ENCODE assay signal across 20 cellular contexts in genomic region chr16:15031596-15031995, GRCh38. TPM values are rescaled to one million over a fixed set of nuclear protein-coding genes. Genes with fewer than 3 reads are reported as not detected.
A peak's percentile ranks its signal among the peaks of the same experiment; 100 is the strongest.
DNase-seq lines count a peak whose midpoint lies in the region; ATAC-seq, FAIRE-seq and TF ChIP-seq lines count a peak whose summit lies in the region.
"Had no signal": no experiment of that assay in that cellular context is flagged by ENCODE, and none has a peak within 500 bp of the region (broad histone marks: within the 10 kb centered on the region; RNA-seq: fewer than 3 reads in every experiment).

No MANE protein-coding gene starts in this region.

- H3K27me3 ChIP-seq in CD8-positive, alpha-beta T cell (ENCODE audit: insufficient read depth, low read length), result no peaks in the 10 kb centered on the region
- H3K27me3 ChIP-seq: testis had no signal

- CTCF ChIA-PET in activated CD8-positive, alpha-beta memory T cell treated with anti-CD3 and anti-CD28 coated beads, Interleukin-2, amount 10 ng/mL, durations not matched to agents 7 days and 5 days (lab: Charles Lee), result interaction anchor here (1.0 kb wide), 1 partner anchor 13 kb away, joined by 7 read pairs; no protein-coding TSS in a partner anchor
- CTCF ChIA-PET in CD8-positive, alpha-beta T cell (lab: Charles Lee), result interaction anchor here (1.0 kb wide), 1 partner anchor 19 kb away, joined by 3 read pairs; no protein-coding TSS in a partner anchor

- FAIRE-seq in H54 (lab: Jason Lieb, UNC), result no peak
- FAIRE-seq: endometrium had no signal

- H3K36me3 ChIP-seq in CD8-positive, alpha-beta T cell (ENCODE audit: insufficient read depth, low read length), result peaks cover 50% of the 10 kb centered on the region

- no peak for DNase-seq in activated CD8-positive, alpha-beta memory T cell treated with anti-CD3 and anti-CD28 coated beads, Interleukin-2, amount 10 ng/mL, durations not matched to agents 7 days and 5 days
- DNase-seq in activated CD8-positive, alpha-beta memory T cell treated with anti-CD3 and anti-CD28 coated beads, Interleukin-2, amount 50 U/mL, for 4 hours, result no peak
- DNase-seq in CD8-positive, alpha-beta T cell, result peak in 1 of 7 experiments; percentile 43
- DNase-seq in natural killer cell treated with Interleukin-12 subunit alpha and Interleukin-12 subunit beta and Interleukin-15 and Interleukin-18, amount 100 ng/mL, for 72 hours (ENCODE audit: low spot score), result no peak
- DNase-seq in HK-2 (ENCODE audit: unreplicated experiment) (no peak), H54 (ENCODE audit: insufficient read length, low spot score) (no peak)
- DNase-seq: ACHN, DND-41, HFFc6, left ventricle myocardium inferior, mucosa of descending colon, NCI-H1048, NCI-H2029 treated with DMSO at 0.1 percent for 48 hours, nucleus accumbens, testis had no signal

- no peaks in the 10 kb centered on the region for H3K9me3 Mint-ChIP-seq in activated CD8-positive, alpha-beta memory T cell treated with anti-CD3 and anti-CD28 coated beads, Interleukin-2, amount 10 ng/mL, durations not matched to agents 7 days and 5 days (ENCODE audit: low read depth)
- H3K9me3 Mint-ChIP-seq in CD8-positive, alpha-beta T cell, result no peaks in the 10 kb centered on the region
- no peaks in the 10 kb centered on the region for H3K9me3 Mint-ChIP-seq in activated T-helper 17 cell treated with anti-CD3 and anti-CD28 coated beads, Interleukin-2, amount 50 U/mL, for 72 hours
- H3K9me3 Mint-ChIP-seq in natural killer cell treated with Interleukin-12 subunit alpha and Interleukin-12 subunit beta and Interleukin-15 and Interleukin-18, amount 100 ng/mL, for 72 hours, result no peaks in the 10 kb centered on the region
- H3K9me3 Mint-ChIP-seq: activated T-helper 2 cell treated with anti-CD3 and anti-CD28 coated beads, Interferon-gamma antibody, Interleukin-2, Interleukin-4, amounts not matched to agents 10 μg/mL and 5 μg/mL and 100 μg/mL, durations not matched to agents 14 hours and 24 hours and 36 hours; HFFc6; stimulated activated memory B cell treated with anti-CD40 and anti-IgM and Interleukin-4, amounts not matched to agents 10 μg/mL and 1 μg/mL and 100 μg/mL, for 72 hours had no signal

- intact Hi-C loops in CD8-positive, alpha-beta T cell (cut with DNase I, micrococcal nuclease), result no loop called here

- no peak for TF ChIP-seq POLR2A in H54 (IDR thresholded peaks at IDR 0.05; ENCODE audit: low read depth, low read length)

- no peak for TF ChIP-seq CTCF in CD8-positive, alpha-beta T cell (IDR thresholded peaks at IDR 0.05)

- H3K27ac Mint-ChIP-seq in activated CD8-positive, alpha-beta memory T cell treated with anti-CD3 and anti-CD28 coated beads, Interleukin-2, amount 10 ng/mL, durations not matched to agents 7 days and 5 days, result peak overlapping the region; percentile 26
- peak overlapping the region; percentile 72 for H3K27ac Mint-ChIP-seq in CD8-positive, alpha-beta T cell
- H3K27ac Mint-ChIP-seq in activated T-helper 17 cell treated with anti-CD3 and anti-CD28 coated beads, Interleukin-2, amount 50 U/mL, for 72 hours, result peak overlapping the region; percentile 79
- H3K27ac Mint-ChIP-seq in natural killer cell treated with Interleukin-12 subunit alpha and Interleukin-12 subunit beta and Interleukin-15 and Interleukin-18, amount 100 ng/mL, for 72 hours, result peak overlapping the region; percentile 79 to 82
- H3K27ac Mint-ChIP-seq: activated T-helper 2 cell treated with anti-CD3 and anti-CD28 coated beads, Interferon-gamma antibody, Interleukin-2, Interleukin-4, amounts not matched to agents 10 μg/mL and 5 μg/mL and 100 μg/mL, durations not matched to agents 14 hours and 24 hours and 36 hours; HFFc6; stimulated activated memory B cell treated with anti-CD40 and anti-IgM and Interleukin-4, amounts not matched to agents 10 μg/mL and 1 μg/mL and 100 μg/mL, for 72 hours had no signal

- H3K27me3 Mint-ChIP-seq in activated CD8-positive, alpha-beta memory T cell treated with anti-CD3 and anti-CD28 coated beads, Interleukin-2, amount 10 ng/mL, durations not matched to agents 7 days and 5 days, result no peaks in the 10 kb centered on the region
- no peaks in the 10 kb centered on the region for H3K27me3 Mint-ChIP-seq in CD8-positive, alpha-beta T cell (ENCODE audit: low read depth)
- H3K27me3 Mint-ChIP-seq in activated T-helper 17 cell treated with anti-CD3 and anti-CD28 coated beads, Interleukin-2, amount 50 U/mL, for 72 hours, result no peaks in the 10 kb centered on the region
- no peaks in the 10 kb centered on the region for H3K27me3 Mint-ChIP-seq in natural killer cell treated with Interleukin-12 subunit alpha and Interleukin-12 subunit beta and Interleukin-15 and Interleukin-18, amount 100 ng/mL, for 72 hours
- H3K27me3 Mint-ChIP-seq: stimulated activated memory B cell treated with anti-CD40 and anti-IgM and Interleukin-4, amounts not matched to agents 10 μg/mL and 1 μg/mL and 100 μg/mL, for 72 hours had no signal

- H3K36me3 Mint-ChIP-seq in activated CD8-positive, alpha-beta memory T cell treated with anti-CD3 and anti-CD28 coated beads, Interleukin-2, amount 10 ng/mL, durations not matched to agents 7 days and 5 days, result peaks cover 33% of the 10 kb centered on the region
- H3K36me3 Mint-ChIP-seq in CD8-positive, alpha-beta T cell, result peaks cover 85% of the 10 kb centered on the region
- peaks cover 86% of the 10 kb centered on the region for H3K36me3 Mint-ChIP-seq in activated T-helper 17 cell treated with anti-CD3 and anti-CD28 coated beads, Interleukin-2, amount 50 U/mL, for 72 hours (ENCODE audit: low read depth)
- peaks cover 14% of the 10 kb centered on the region for H3K36me3 Mint-ChIP-seq in natural killer cell treated with Interleukin-12 subunit alpha and Interleukin-12 subunit beta and Interleukin-15 and Interleukin-18, amount 100 ng/mL, for 72 hours

- H3K4me3 ChIP-seq in CD8-positive, alpha-beta T cell (ENCODE audit: low read depth, low read length), result no peak overlapping the region
- H3K4me3 ChIP-seq: left ventricle myocardium inferior, mucosa of descending colon, testis had no signal

- POLR2A ChIA-PET in CD8-positive, alpha-beta T cell (lab: Charles Lee), result interaction anchor here (1.1 kb wide), 1 partner anchor 12 kb away, joined by 3 read pairs; no protein-coding TSS in a partner anchor

- ATAC-seq in activated CD8-positive, alpha-beta memory T cell treated with anti-CD3 and anti-CD28 coated beads, Interleukin-2, amount 10 ng/mL, durations not matched to agents 7 days and 5 days, result no peak
- no peak for ATAC-seq in CD8-positive, alpha-beta T cell
- ATAC-seq in activated T-helper 17 cell treated with anti-CD3 and anti-CD28 coated beads, Interleukin-2, amount 50 U/mL, for 72 hours (replicated peaks), result no peak
- no peak for ATAC-seq in natural killer cell treated with Interleukin-12 subunit alpha and Interleukin-12 subunit beta and Interleukin-15 and Interleukin-18, amount 100 ng/mL, for 72 hours
- ATAC-seq in esophagus mucosa, result no peak
- ATAC-seq: mucosa of descending colon; stimulated activated memory B cell treated with anti-CD40 and anti-IgM and Interleukin-4, amounts not matched to agents 10 μg/mL and 1 μg/mL and 100 μg/mL, for 72 hours had no signal

- H3K4me1 ChIP-seq in CD8-positive, alpha-beta T cell (ENCODE audit: insufficient read depth, low read length), result peaks cover 21% of the 10 kb centered on the region

- H3K4me1 Mint-ChIP-seq in activated CD8-positive, alpha-beta memory T cell treated with anti-CD3 and anti-CD28 coated beads, Interleukin-2, amount 10 ng/mL, durations not matched to agents 7 days and 5 days, result peaks cover 14% of the 10 kb centered on the region
- peaks cover 16% of the 10 kb centered on the region for H3K4me1 Mint-ChIP-seq in CD8-positive, alpha-beta T cell (ENCODE audit: low read depth)
- peaks cover 13% of the 10 kb centered on the region for H3K4me1 Mint-ChIP-seq in activated T-helper 17 cell treated with anti-CD3 and anti-CD28 coated beads, Interleukin-2, amount 50 U/mL, for 72 hours
- peaks cover 14 to 19% of the 10 kb centered on the region in 2 donors for H3K4me1 Mint-ChIP-seq in natural killer cell treated with Interleukin-12 subunit alpha and Interleukin-12 subunit beta and Interleukin-15 and Interleukin-18, amount 100 ng/mL, for 72 hours (ENCODE audit: low read depth in 2 of 2)
- H3K4me1 Mint-ChIP-seq: stimulated activated memory B cell treated with anti-CD40 and anti-IgM and Interleukin-4, amounts not matched to agents 10 μg/mL and 1 μg/mL and 100 μg/mL, for 72 hours had no signal

- no peak overlapping the region for H3K4me3 Mint-ChIP-seq in activated CD8-positive, alpha-beta memory T cell treated with anti-CD3 and anti-CD28 coated beads, Interleukin-2, amount 10 ng/mL, durations not matched to agents 7 days and 5 days
- no peak overlapping the region for H3K4me3 Mint-ChIP-seq in CD8-positive, alpha-beta T cell
- no peak overlapping the region for H3K4me3 Mint-ChIP-seq in activated T-helper 17 cell treated with anti-CD3 and anti-CD28 coated beads, Interleukin-2, amount 50 U/mL, for 72 hours
- peak overlapping the region; percentile 47 for H3K4me3 Mint-ChIP-seq in natural killer cell treated with Interleukin-12 subunit alpha and Interleukin-12 subunit beta and Interleukin-15 and Interleukin-18, amount 100 ng/mL, for 72 hours
- H3K4me3 Mint-ChIP-seq: HFFc6; stimulated activated memory B cell treated with anti-CD40 and anti-IgM and Interleukin-4, amounts not matched to agents 10 μg/mL and 1 μg/mL and 100 μg/mL, for 72 hours had no signal

- H3K9me3 ChIP-seq in CD8-positive, alpha-beta T cell (ENCODE audit: low read length), result no peaks in the 10 kb centered on the region
- H3K9me3 ChIP-seq: left ventricle myocardium inferior, mucosa of descending colon, testis had no signal

- no peak overlapping the region for H3K27ac ChIP-seq in CD8-positive, alpha-beta T cell (ENCODE audit: low read depth, low read length)
- H3K27ac ChIP-seq: left ventricle myocardium inferior, testis had no signal

RNA-seq across cellular contexts. Expression of gene NTAN1, which starts 24.3 kb away (rescaled TPM):
- total RNA-seq in activated CD8-positive, alpha-beta memory T cell treated with anti-CD3 and anti-CD28 coated beads, Interleukin-2, amount 10 ng/mL, durations not matched to agents 7 days and 5 days, result 10 to 100 TPM; 44.3 to 44.9 TPM
- 10 to 100 TPM; 22.8 to 23.3 TPM for total RNA-seq in CD8-positive, alpha-beta T cell
- total RNA-seq in activated T-helper 17 cell treated with anti-CD3 and anti-CD28 coated beads, Interleukin-2, amount 50 U/mL, for 72 hours, result 10 to 100 TPM; 60.0 to 60.3 TPM
- 10 to 100 TPM; 20.3 to 22.5 TPM for total RNA-seq in natural killer cell treated with Interleukin-12 subunit alpha and Interleukin-12 subunit beta and Interleukin-15 and Interleukin-18, amount 100 ng/mL, for 72 hours
- 23.9 TPM for total RNA-seq in esophagus mucosa

RNA-seq across cellular contexts. Expression of gene PDXDC1, which starts 56.8 kb away (rescaled TPM):
- 10 to 100 TPM; 47.0 to 58.7 TPM for total RNA-seq in activated CD8-positive, alpha-beta memory T cell treated with anti-CD3 and anti-CD28 coated beads, Interleukin-2, amount 10 ng/mL, durations not matched to agents 7 days and 5 days
- total RNA-seq in CD8-positive, alpha-beta T cell, result 10 to 100 TPM; 89.5 to 96.3 TPM
- total RNA-seq in activated T-helper 17 cell treated with anti-CD3 and anti-CD28 coated beads, Interleukin-2, amount 50 U/mL, for 72 hours, result 10 to 100 TPM; 49.8 to 60.8 TPM
- 10 to 100 TPM; 68.9 to 70.2 TPM for total RNA-seq in natural killer cell treated with Interleukin-12 subunit alpha and Interleukin-12 subunit beta and Interleukin-15 and Interleukin-18, amount 100 ng/mL, for 72 hours
- 54.5 TPM for total RNA-seq in esophagus mucosa

Comparison
In these comparisons a context has a peak if more than half of its experiments do, and no peak if none do; other contexts are left out.
1. H3K27ac Mint-ChIP-seq: peak in every context shown above with its lines; median percentile 80 in natural killer cell treated with Interleukin-12 subunit alpha and Interleukin-12 subunit beta and Interleukin-15 and Interleukin-18, amount 100 ng/mL, for 72 hours; 79 in activated T-helper 17 cell treated with anti-CD3 and anti-CD28 coated beads, Interleukin-2, amount 50 U/mL, for 72 hours; 72 in CD8-positive, alpha-beta T cell; 26 in activated CD8-positive, alpha-beta memory T cell treated with anti-CD3 and anti-CD28 coated beads, Interleukin-2, amount 10 ng/mL, durations not matched to agents 7 days and 5 days.